Comparison of ENCODE assay signal across 22 cellular contexts in the genomic region with DNA sequence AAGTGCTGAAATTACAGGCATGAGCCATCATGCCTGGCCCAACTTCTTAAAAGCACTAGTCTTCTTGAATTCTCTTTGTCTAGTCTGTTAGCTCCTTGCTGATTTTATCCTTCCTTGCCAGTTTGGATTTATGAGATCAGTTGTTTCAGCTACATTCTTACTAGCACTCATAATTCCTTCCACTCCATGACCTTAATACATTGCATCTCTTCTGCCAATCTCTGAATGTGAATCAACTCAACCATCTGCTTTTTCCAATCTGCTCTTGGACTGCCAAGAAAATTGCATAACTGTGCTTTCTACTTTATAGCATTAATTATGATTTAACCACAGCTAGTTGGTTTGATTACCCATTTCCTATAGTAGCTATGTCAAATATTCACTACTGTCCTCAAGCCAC. TPM values are rescaled to one million over a fixed set of nuclear protein-coding genes. Genes with fewer than 3 reads are reported as not detected.
DNase-seq lines count a peak whose midpoint lies in the region; ATAC-seq and TF ChIP-seq lines count a peak whose summit lies in the region.
"Had no signal": no experiment of that assay in that cellular context is flagged by ENCODE, and none has a peak within 500 bp of the region (broad histone marks: within the 10 kb centered on the region; RNA-seq: fewer than 3 reads in every experiment).

No MANE protein-coding gene starts in this region.

- no peak overlapping the region for H3K4me3 Mint-ChIP-seq in activated CD4-positive, alpha-beta T cell treated with anti-CD3 and anti-CD28 coated beads, Interleukin-2, amount 10 ng/mL, durations not matched to agents 7 days and 5 days
- H3K4me3 Mint-ChIP-seq: activated T-cell treated with anti-CD3 and anti-CD28 coated beads, Interleukin-2, amount 50 U/mL, for 24 hours; CD14-positive monocyte had no signal

- DNase-seq in BJ (ENCODE audit: low read depth) (peak; percentile 85), NCI-H446 treated with DMSO at 0.1 percent for 48 hours (lab: John Stamatoyannopoulos, UW) (peak; percentile 90), fibroblast of mammary gland (ENCODE audit: low read depth) (peak; percentile 80), sciatic nerve (ENCODE audit: low spot score) (no peak), left lobe of liver (ENCODE audit: low spot score) (no peak), MV-4-11 (lab: John Stamatoyannopoulos, UW) (no peak)
- no peak for DNase-seq in activated CD4-positive, alpha-beta T cell treated with anti-CD3 and anti-CD28 coated beads, Interleukin-2, amount 10 ng/mL, durations not matched to agents 7 days and 5 days
- DNase-seq: activated CD4-positive, alpha-beta T cell treated with anti-CD3 and anti-CD28 coated beads for 48 hours; activated T-cell treated with anti-CD3 and anti-CD28 coated beads, Interleukin-2, amount 50 U/mL, for 24 hours; dermis blood vessel endothelial cell; NCI-H2029 treated with DMSO at 0.1 percent for 48 hours; NK-92 treated with Interleukin-12 subunit alpha and Interleukin-12 subunit beta, amount 100 ng/mL, for 24 hours; nucleus accumbens; SHP77 treated with DMSO at 0.1 percent for 48 hours; spleen; T1000 had no signal

- no peaks in the 10 kb centered on the region for H3K36me3 ChIP-seq in BJ (ENCODE audit: control insufficient read depth, insufficient read depth, low read length)
- H3K36me3 ChIP-seq: spleen had no signal

- no peak overlapping the region for H3K27ac Mint-ChIP-seq in activated CD4-positive, alpha-beta T cell treated with anti-CD3 and anti-CD28 coated beads, Interleukin-2, amount 10 ng/mL, durations not matched to agents 7 days and 5 days
- H3K27ac Mint-ChIP-seq: activated T-cell treated with anti-CD3 and anti-CD28 coated beads, Interleukin-2, amount 50 U/mL, for 24 hours; CD14-positive monocyte had no signal

- no peaks in the 10 kb centered on the region for H3K27me3 Mint-ChIP-seq in activated CD4-positive, alpha-beta T cell treated with anti-CD3 and anti-CD28 coated beads, Interleukin-2, amount 10 ng/mL, durations not matched to agents 7 days and 5 days
- H3K27me3 Mint-ChIP-seq: activated T-cell treated with anti-CD3 and anti-CD28 coated beads, Interleukin-2, amount 50 U/mL, for 24 hours had no signal

- CTCF ChIA-PET in BJ (lab: Yijun Ruan, JAX) = interaction anchor here (0.9 to 1.1 kb wide), 3 partner anchors 11 to 15 kb away, joined by 3 to 4 read pairs (median 3); a partner anchor contains a TSS
- CTCF ChIA-PET in activated CD4-positive, alpha-beta T cell treated with anti-CD3 and anti-CD28 coated beads, Interleukin-2, amount 10 ng/mL, durations not matched to agents 7 days and 5 days (lab: Charles Lee) = interaction anchor here (1.3 kb wide), 1 partner anchor 11 kb away, joined by 3 read pairs; no protein-coding TSS in a partner anchor

- H3K4me1 Mint-ChIP-seq in activated CD4-positive, alpha-beta T cell treated with anti-CD3 and anti-CD28 coated beads, Interleukin-2, amount 10 ng/mL, durations not matched to agents 7 days and 5 days = no peaks in the 10 kb centered on the region

- ATAC-seq in sciatic nerve (peak; percentile 91), left lobe of liver (no peak), GM21381 (IDR thresholded peaks at IDR 0.05; ENCODE audit: unreplicated experiment) (no peak)

- H3K36me3 Mint-ChIP-seq in activated CD4-positive, alpha-beta T cell treated with anti-CD3 and anti-CD28 coated beads, Interleukin-2, amount 10 ng/mL, durations not matched to agents 7 days and 5 days (ENCODE audit: low read depth) = peaks cover 20% of the 10 kb centered on the region

- H3K4me3 ChIP-seq in BJ (ENCODE audit: low read depth, low read length) (no peak overlapping the region), fibroblast of mammary gland (ENCODE audit: control insufficient read depth, low read depth, low read length) (no peak overlapping the region)
- H3K4me3 ChIP-seq: esophagus muscularis mucosa, spleen had no signal

- H3K9me3 Mint-ChIP-seq in activated CD4-positive, alpha-beta T cell treated with anti-CD3 and anti-CD28 coated beads, Interleukin-2, amount 10 ng/mL, durations not matched to agents 7 days and 5 days = peaks cover 3% of the 10 kb centered on the region

- POLR2A ChIA-PET in BJ (lab: Charles Lee) = interaction anchor here (1.3 kb wide), 1 partner anchor 15 kb away, joined by 7 read pairs; a partner anchor contains a TSS
- POLR2A ChIA-PET in activated CD4-positive, alpha-beta T cell treated with anti-CD3 and anti-CD28 coated beads, Interleukin-2, amount 10 ng/mL, durations not matched to agents 7 days and 5 days (lab: Charles Lee) = no interaction called here

- no peaks in the 10 kb centered on the region for H3K27me3 ChIP-seq in BJ (ENCODE audit: control insufficient read depth, insufficient read depth, low read length)
- H3K27me3 ChIP-seq: esophagus muscularis mucosa, spleen had no signal

- intact Hi-C loops in sciatic nerve (cut with DNase I) = no loop called here

- TF ChIP-seq CTCF in BJ (IDR thresholded peaks at IDR 0.05; ENCODE audit: insufficient read depth, low read depth, low read length) = no peak
- TF ChIP-seq CTCF in fibroblast of mammary gland (conservative IDR thresholded peaks at IDR 0.05; ENCODE audit: control insufficient read depth, insufficient read depth, low read depth, low read length) = no peak

RNA-seq across cellular contexts. Expression of a gene that starts 14.9 kb away (rescaled TPM):
- polyA plus RNA-seq in BJ (2011; rRNA removed) = 34.3 and 61.3 TPM in 2 replicates
- polyA minus RNA-seq in BJ (2011; rRNA and poly(A)+ RNA removed) = 53.9 and 61.5 TPM in 2 replicates
- total RNA-seq in sciatic nerve (65.1 TPM), left lobe of liver (21.5 TPM)
- 1 to 10 TPM; 7.1 to 9.6 TPM for total RNA-seq in activated CD4-positive, alpha-beta T cell treated with anti-CD3 and anti-CD28 coated beads, Interleukin-2, amount 10 ng/mL, durations not matched to agents 7 days and 5 days

RNA-seq across cellular contexts. Expression of a gene that starts 22.0 kb away (rescaled TPM):
- 16.4 and 20.3 TPM in 2 replicates for polyA plus RNA-seq in BJ (2011; rRNA removed)
- polyA minus RNA-seq in BJ (2011; rRNA and poly(A)+ RNA removed) = 7.3 and 8.4 TPM in 2 replicates
- total RNA-seq in sciatic nerve (22.3 TPM), left lobe of liver (12.8 TPM)
- total RNA-seq in activated CD4-positive, alpha-beta T cell treated with anti-CD3 and anti-CD28 coated beads, Interleukin-2, amount 10 ng/mL, durations not matched to agents 7 days and 5 days = 10 to 100 TPM; 15.2 to 15.7 TPM

RNA-seq across cellular contexts. Expression of a gene that starts 52.6 kb away (rescaled TPM):
- polyA plus RNA-seq in BJ (2011; rRNA removed) = not detected in 2 replicates
- polyA minus RNA-seq in BJ (2011; rRNA and poly(A)+ RNA removed) = not detected in 2 replicates
- total RNA-seq in sciatic nerve (not detected), left lobe of liver (not detected)
- not detected for total RNA-seq in activated CD4-positive, alpha-beta T cell treated with anti-CD3 and anti-CD28 coated beads, Interleukin-2, amount 10 ng/mL, durations not matched to agents 7 days and 5 days
- total RNA-seq: Daoy, dermis blood vessel endothelial cell, esophagus muscularis mucosa, mesenteric fat pad, spleen, subcutaneous adipose tissue had no signal
- polyA plus RNA-seq: spleen had no signal

Comparison
In these comparisons a context has a peak if more than half of its experiments do, and no peak if none do; other contexts are left out.
1. DNase-seq: peak in BJ (single experiment), NCI-H446 treated with DMSO at 0.1 percent for 48 hours (single experiment) and fibroblast of mammary gland (single experiment); none in sciatic nerve (single experiment), left lobe of liver (single experiment), MV-4-11 (single experiment) and activated CD4-positive, alpha-beta T cell treated with anti-CD3 and anti-CD28 coated beads, Interleukin-2, amount 10 ng/mL, durations not matched to agents 7 days and 5 days (single experiment).